Comparison of ENCODE assay signal across 30 cellular contexts in genomic region chr11:38680746-38681145, GRCh38.
"Had no signal": no experiment of that assay in that cellular context is flagged by ENCODE, and none has a peak within 500 bp of the region (broad histone marks: within the 10 kb centered on the region; RNA-seq: fewer than 3 reads in every experiment).

No MANE protein-coding gene starts in this region.

- H3K4me1 ChIP-seq: colonic mucosa, pancreas, prostate gland, sigmoid colon, upper lobe of left lung, vagina had no signal

- H3K4me3 ChIP-seq: colonic mucosa, dorsolateral prefrontal cortex, mucosa of descending colon, pancreas, prostate gland, sigmoid colon, upper lobe of left lung, vagina had no signal

- ATAC-seq: activated CD4-positive, CD25-positive, alpha-beta regulatory T cell treated with anti-CD3 and anti-CD28 coated beads, Interleukin-2, amount 50 U/mL, for 24 hours; left ventricle myocardium superior; mucosa of descending colon; pancreas; stimulated activated memory B cell treated with anti-CD40 and anti-IgM and Interleukin-4, amounts not matched to agents 10 μg/mL and 1 μg/mL and 100 μg/mL, for 72 hours; stimulated activated naive CD8-positive, alpha-beta T cell treated with anti-CD3 and anti-CD28 coated beads, Interleukin-15, amount 100 ng/mL, for 72 hours; T-helper 17 cell had no signal

- H3K27me3 ChIP-seq: colonic mucosa, dorsolateral prefrontal cortex, neutrophil, pancreas, sigmoid colon, upper lobe of left lung, vagina had no signal

- H3K27ac ChIP-seq: colonic mucosa, dorsolateral prefrontal cortex, neutrophil, pancreas, prostate gland, sigmoid colon, upper lobe of left lung, vagina, WERI-Rb-1 had no signal

- H3K36me3 ChIP-seq: colonic mucosa, neutrophil, pancreas, prostate gland, sigmoid colon, upper lobe of left lung, vagina, WERI-Rb-1 had no signal

- DNase-seq: activated CD4-positive, alpha-beta T cell treated with anti-CD3 and anti-CD28 coated beads for 48 hours; activated CD4-positive, alpha-beta T cell treated with anti-CD3 and anti-CD28 coated beads, Interleukin-2, amount 50 U/mL, for 48 hours; activated CD8-positive, alpha-beta memory T cell treated with anti-CD3 and anti-CD28 coated beads for 24 hours; activated effector memory CD4-positive, alpha-beta T cell treated with Interleukin-2 at 50 U/mL for 16 hours; activated naive CD4-positive, alpha-beta T cell treated with Interleukin-2 at 50 U/mL for 16 hours; anterior cingulate cortex; colonic mucosa; dorsolateral prefrontal cortex; effector memory CD4-positive, alpha-beta T cell; erythroblast; left ventricle myocardium superior; mucosa of descending colon; pancreas; retina; sigmoid colon; small intestine; stimulated activated CD4-positive, alpha-beta T cell treated with anti-CD3 and anti-CD28 coated beads, Interleukin-4, amount 100 ng/mL, for 4 hours; stimulated activated CD8-positive, alpha-beta memory T cell treated with anti-CD3 and anti-CD28 coated beads, Interleukin-4, amount 100 ng/mL, for 48 hours; stimulated activated naive CD8-positive, alpha-beta T cell treated with anti-CD3 and anti-CD28 coated beads, Interleukin-15, amount 100 ng/mL, for 72 hours; substantia nigra; T-helper 17 cell; T1000; upper lobe of left lung; WERI-Rb-1 had no signal

- H3K9me3 ChIP-seq: colonic mucosa, neutrophil, prostate gland, sigmoid colon, upper lobe of left lung, vagina had no signal

- FAIRE-seq: islet of Langerhans, pancreas, small intestine had no signal
